ENCODE assay signal across 8 cellular contexts in genomic region chr11:119339581-119340334, GRCh38. TPM values are rescaled to one million over a fixed set of nuclear protein-coding genes. Genes with fewer than 3 reads are reported as not detected.
A peak's percentile ranks its signal among the peaks of the same experiment; 100 is the strongest.
DNase-seq lines count a peak whose midpoint lies in the region; ATAC-seq, FAIRE-seq and TF ChIP-seq lines count a peak whose summit lies in the region.

No MANE protein-coding gene starts in this region.

- no peak for FAIRE-seq in H54 (lab: Jason Lieb, UNC)

- no peaks in the 10 kb centered on the region for H3K36me3 ChIP-seq in brain microvascular endothelial cell (replicated peaks)
- peaks cover 7% of the 10 kb centered on the region for H3K36me3 ChIP-seq in iPS-18a (ENCODE audit: control insufficient read depth, low read depth, low read length)
- H3K36me3 ChIP-seq in gastrocnemius medialis: no peaks in the 10 kb centered on the region

- TF ChIP-seq CTCF in brain microvascular endothelial cell (IDR thresholded peaks at IDR 0.05; ENCODE audit: low read depth, low read length, missing control alignments) (peak; percentile 71), gastrocnemius medialis (IDR thresholded peaks at IDR 0.05 in 4 of 5, conservative IDR thresholded peaks at IDR 0.05 in 1 of 5) (peak; percentile 89 to 98 (median 96))

- peak overlapping the region; percentile 42 for H3K4me3 ChIP-seq in brain microvascular endothelial cell (ENCODE audit: low read depth, low read length)
- peak overlapping the region; percentile 51 for H3K4me3 ChIP-seq in iPS-18a (ENCODE audit: low read length)
- peak overlapping the region; percentile 61 to 73 (median 66) for H3K4me3 ChIP-seq in gastrocnemius medialis

- peak; percentile 58 to 66 for ATAC-seq in gastrocnemius medialis

- no peak overlapping the region for H3K9ac ChIP-seq in iPS-18a (ENCODE audit: low read length)

- intact Hi-C loops in gastrocnemius medialis (cut with DNase I; ENCODE audit: low total_unique reads): loop anchor here (5.0 kb wide), 3 partner anchors 132 to 237 kb away; partner anchors contain the start of genes CBL and DPAGT1

- in situ Hi-C loops in G401 (cut with HindIII; ENCODE audit: low sequenced_read_pairs): no loop called here
- in situ Hi-C loops in brain microvascular endothelial cell (cut with HindIII; ENCODE audit: low pct_ligation_motif_present, low sequenced_read_pairs): no loop called here
- in situ Hi-C loops in gastrocnemius medialis (cut with MboI; ENCODE audit: low sequenced_read_pairs in 4 of 4): loop anchor here in 2 of 4 donors (10.0 kb wide), 2 partner anchors 135 to 145 kb away; no protein-coding TSS in a partner anchor

- peak in 1 of 2 donors; percentile 38 for TF ChIP-seq POLR2A in gastrocnemius medialis (IDR thresholded peaks at IDR 0.05)
- TF ChIP-seq POLR2A in H54 (IDR thresholded peaks at IDR 0.05; ENCODE audit: low read depth, low read length): no peak

- no peaks in the 10 kb centered on the region for H3K9me3 ChIP-seq in iPS-18a (ENCODE audit: control insufficient read depth, low read depth, low read length)
- H3K9me3 ChIP-seq in gastrocnemius medialis: no peaks in the 10 kb centered on the region

- H3K4me1 ChIP-seq in iPS-18a (ENCODE audit: control insufficient read depth, low read depth, low read length) (peaks cover 13% of the 10 kb centered on the region), gastrocnemius medialis (peaks cover 41 to 59% of the 10 kb centered on the region in 2 donors)

- peaks cover 15% of the 10 kb centered on the region for H3K27me3 ChIP-seq in brain microvascular endothelial cell (replicated peaks)
- peaks cover 41% of the 10 kb centered on the region for H3K27me3 ChIP-seq in iPS-18a (ENCODE audit: control insufficient read depth, insufficient read depth, low read length)
- peaks cover 5 to 11% (median 8%) of the 10 kb centered on the region in 3 donors for H3K27me3 ChIP-seq in gastrocnemius medialis

- peak; percentile 60 for DNase-seq in G401 (ENCODE audit: low spot score)
- peak; percentile 76 for DNase-seq in NCI-H69 (lab: John Stamatoyannopoulos, UW)
- no peak for DNase-seq in brain microvascular endothelial cell
- DNase-seq in gastrocnemius medialis: peak in 1 of 2 donors; percentile 55
- DNase-seq in NCI-H187 treated with DMSO at 0.1 percent for 48 hours (lab: John Stamatoyannopoulos, UW): no peak
- DNase-seq in middle frontal gyrus (ENCODE audit: extremely low spot score, low spot score): no peak
- no peak for DNase-seq in H54 (ENCODE audit: insufficient read length, low spot score)

- H3K27ac ChIP-seq in brain microvascular endothelial cell (no peak overlapping the region), iPS-18a (ENCODE audit: low read length) (no peak overlapping the region), gastrocnemius medialis (peak overlapping the region; percentile 72 to 90 (median 82))

RNA-seq across cellular contexts. Expression of gene C1QTNF5, which starts 0.9 kb away (rescaled TPM):
- total RNA-seq in G401 (2014; rRNA removed; shearing (Covaris generic)): 0.17 and 1.0 TPM in 2 replicates
- 10 to 100 TPM in 1 of 4 donors, 1 to 10 TPM in 3; 4.0 to 16.0 (median 6.0) TPM for total RNA-seq in gastrocnemius medialis

RNA-seq across cellular contexts. Expression of gene RNF26, which starts 5.4 kb away (rescaled TPM):
- 19.3 and 19.9 TPM in 2 replicates for total RNA-seq in G401 (2014; rRNA removed; shearing (Covaris generic))
- total RNA-seq in gastrocnemius medialis: 1 to 10 TPM; 3.8 to 5.1 (median 4.7) TPM

RNA-seq across cellular contexts. Expression of gene MFRP, which starts 6.7 kb away (rescaled TPM):
- total RNA-seq in G401 (2014; rRNA removed; shearing (Covaris generic)): 0.25 and 7.3 TPM in 2 replicates
- not detected for total RNA-seq in gastrocnemius medialis

RNA-seq across cellular contexts. Expression of gene MCAM, which starts 22.8 kb away (rescaled TPM):
- 77.2 and 90.3 TPM in 2 replicates for total RNA-seq in G401 (2014; rRNA removed; shearing (Covaris generic))
- total RNA-seq in gastrocnemius medialis: 100 to 1,000 TPM in 3 of 4 donors, 10 to 100 TPM in 1; 22.6 to 193 (median 123) TPM

RNA-seq across cellular contexts. Expression of gene USP2, which starts 41.7 kb away (rescaled TPM):
- total RNA-seq in G401 (2014; rRNA removed; shearing (Covaris generic)): 0.75 and 1.8 TPM in 2 replicates
- total RNA-seq in gastrocnemius medialis: 100 to 1,000 TPM in 1 of 4 donors, 10 to 100 TPM in 3; 19.4 to 105 (median 46.0) TPM

Comparison
In these comparisons a context has a peak if more than half of its experiments do, and no peak if none do; other contexts are left out.
1. DNase-seq: peak in G401 (single experiment) and NCI-H69 (single experiment); none in brain microvascular endothelial cell (single experiment), NCI-H187 treated with DMSO at 0.1 percent for 48 hours (single experiment), middle frontal gyrus (single experiment) and H54 (single experiment).
2. H3K27ac ChIP-seq: peak in gastrocnemius medialis (4 of 4); none in brain microvascular endothelial cell (single experiment) and iPS-18a (single experiment).
3. Peak in every context shown above with its lines, with median percentiles within 50 percentile points of each other: H3K4me3 ChIP-seq.